In genomic region chr20:50930139-50931047, GRCh38 we compare ENCODE assay signal across 8 cellular contexts. TPM values are rescaled to one million over a fixed set of nuclear protein-coding genes. Genes with fewer than 3 reads are reported as not detected.
DNase-seq lines count a peak whose midpoint lies in the region; ATAC-seq and TF ChIP-seq lines count a peak whose summit lies in the region.

No MANE protein-coding gene starts in this region.

- H3K9me3 Mint-ChIP-seq in activated CD8-positive, alpha-beta memory T cell treated with anti-CD3 and anti-CD28 coated beads, Interleukin-2, amount 10 ng/mL, durations not matched to agents 7 days and 5 days (ENCODE audit: low read depth) = no peaks in the 10 kb centered on the region

- peaks cover 50% of the 10 kb centered on the region for H3K4me1 Mint-ChIP-seq in activated CD8-positive, alpha-beta memory T cell treated with anti-CD3 and anti-CD28 coated beads, Interleukin-2, amount 10 ng/mL, durations not matched to agents 7 days and 5 days

- H3K9ac ChIP-seq in HUES64 (ENCODE audit: low read depth, low read length) = peak overlapping the region; percentile 99

- H3K4me3 ChIP-seq in HUES64 (ENCODE audit: low read length) (peak overlapping the region; percentile 83), fibroblast of villous mesenchyme (ENCODE audit: low read depth, low read length) (peak overlapping the region; percentile 91)

- peak; percentile 8 for ATAC-seq in activated CD8-positive, alpha-beta memory T cell treated with anti-CD3 and anti-CD28 coated beads, Interleukin-2, amount 10 ng/mL, durations not matched to agents 7 days and 5 days
- ATAC-seq in omental fat pad (ENCODE audit: low FRiP score) = peak; percentile 12
- ATAC-seq in GM18858 (IDR thresholded peaks at IDR 0.05; ENCODE audit: unreplicated experiment) = no peak
- ATAC-seq in GM19452 (IDR thresholded peaks at IDR 0.05; ENCODE audit: unreplicated experiment) = no peak

- no peaks in the 10 kb centered on the region for H3K27me3 Mint-ChIP-seq in activated CD8-positive, alpha-beta memory T cell treated with anti-CD3 and anti-CD28 coated beads, Interleukin-2, amount 10 ng/mL, durations not matched to agents 7 days and 5 days

- no peak for TF ChIP-seq CTCF in fibroblast of villous mesenchyme (IDR thresholded peaks at IDR 0.05; ENCODE audit: insufficient read depth, low read depth, low read length)
- no peak for TF ChIP-seq CTCF in omental fat pad (IDR thresholded peaks at IDR 0.05)

- peaks cover 42% of the 10 kb centered on the region for H3K4me1 ChIP-seq in HUES64 (ENCODE audit: insufficient read depth, low read length)

- DNase-seq in activated naive CD4-positive, alpha-beta T cell (lab: John Stamatoyannopoulos, UW) = peak in 3 of 4 experiments; percentile 22 to 48 (median 30)
- no peak for DNase-seq in activated naive CD4-positive, alpha-beta T cell treated with Interleukin-2 at 50 U/mL for 16 hours
- DNase-seq in activated CD8-positive, alpha-beta memory T cell treated with anti-CD3 and anti-CD28 coated beads, Interleukin-2, amount 10 ng/mL, durations not matched to agents 7 days and 5 days = peak; percentile 47
- DNase-seq in fibroblast of villous mesenchyme (ENCODE audit: low read depth) (no peak), omental fat pad (ENCODE audit: low spot score) (no peak)

- CTCF ChIA-PET in activated CD8-positive, alpha-beta memory T cell treated with anti-CD3 and anti-CD28 coated beads, Interleukin-2, amount 10 ng/mL, durations not matched to agents 7 days and 5 days (lab: Charles Lee) = interaction anchor here (0.6 to 13.3 kb wide), 34 partner anchors 8 to 783 kb away, joined by 3 to 350 read pairs (median 6); partner anchors contain the start of genes BCAS4, DPM1 and MOCS3

- H3K27ac ChIP-seq in HUES64 (ENCODE audit: low read depth, low read length) = peak overlapping the region; percentile 95

- peaks cover 70% of the 10 kb centered on the region for H3K36me3 ChIP-seq in HUES64 (ENCODE audit: insufficient read depth, low read length)

- no peaks in the 10 kb centered on the region for H3K27me3 ChIP-seq in HUES64 (ENCODE audit: insufficient read depth, low read length)

- peak overlapping the region; percentile 95 for H3K27ac Mint-ChIP-seq in activated CD8-positive, alpha-beta memory T cell treated with anti-CD3 and anti-CD28 coated beads, Interleukin-2, amount 10 ng/mL, durations not matched to agents 7 days and 5 days

- WGBS in HUES64 = under 1% methylated on average over 91 of the region's 97 CpGs

- no peaks in the 10 kb centered on the region for H3K9me3 ChIP-seq in HUES64 (ENCODE audit: insufficient read depth, low read depth, low read length)

- H3K36me3 Mint-ChIP-seq in activated CD8-positive, alpha-beta memory T cell treated with anti-CD3 and anti-CD28 coated beads, Interleukin-2, amount 10 ng/mL, durations not matched to agents 7 days and 5 days = peaks cover 57% of the 10 kb centered on the region

- H3K4me3 Mint-ChIP-seq in activated CD8-positive, alpha-beta memory T cell treated with anti-CD3 and anti-CD28 coated beads, Interleukin-2, amount 10 ng/mL, durations not matched to agents 7 days and 5 days = peak overlapping the region; percentile 95

RNA-seq across cellular contexts. Expression of gene ADNP, which starts 0.8 kb away (rescaled TPM):
- 77.8 TPM for polyA plus RNA-seq in HUES64 (2013, experiment 1 of 2)
- 83.1 TPM for polyA plus RNA-seq in HUES64 (2013, experiment 2 of 2)
- total RNA-seq in activated CD8-positive, alpha-beta memory T cell treated with anti-CD3 and anti-CD28 coated beads, Interleukin-2, amount 10 ng/mL, durations not matched to agents 7 days and 5 days = 10 to 100 TPM; 66.1 to 81.2 TPM
- total RNA-seq in fibroblast of villous mesenchyme (26.7 and 26.8 TPM in 2 replicates), omental fat pad (10 to 100 TPM; 42.2 to 65.9 (median 47.3) TPM)

RNA-seq across cellular contexts. Expression of gene DPM1, which starts 27.9 kb away (rescaled TPM):
- polyA plus RNA-seq in HUES64 (2013, experiment 1 of 2) = 68.2 TPM
- polyA plus RNA-seq in HUES64 (2013, experiment 2 of 2) = 72.0 TPM
- total RNA-seq in activated CD8-positive, alpha-beta memory T cell treated with anti-CD3 and anti-CD28 coated beads, Interleukin-2, amount 10 ng/mL, durations not matched to agents 7 days and 5 days = 10 to 100 TPM; 51.8 to 62.8 TPM
- total RNA-seq in fibroblast of villous mesenchyme (55.4 and 62.6 TPM in 2 replicates), omental fat pad (10 to 100 TPM; 39.0 to 62.0 (median 49.6) TPM)

RNA-seq across cellular contexts. Expression of gene MOCS3, which starts 28.2 kb away (rescaled TPM):
- 5.9 TPM for polyA plus RNA-seq in HUES64 (2013, experiment 1 of 2)
- 5.9 TPM for polyA plus RNA-seq in HUES64 (2013, experiment 2 of 2)
- 1 to 10 TPM; 4.6 to 6.1 TPM for total RNA-seq in activated CD8-positive, alpha-beta memory T cell treated with anti-CD3 and anti-CD28 coated beads, Interleukin-2, amount 10 ng/mL, durations not matched to agents 7 days and 5 days
- total RNA-seq in fibroblast of villous mesenchyme = 9.0 and 10.4 TPM in 2 replicates
- total RNA-seq in omental fat pad = 1 to 10 TPM; 3.3 to 5.5 (median 3.6) TPM

Comparison
In these comparisons a context has a peak if more than half of its experiments do, and no peak if none do; other contexts are left out.
1. DNase-seq: peak in activated naive CD4-positive, alpha-beta T cell (3 of 4) and activated CD8-positive, alpha-beta memory T cell treated with anti-CD3 and anti-CD28 coated beads, Interleukin-2, amount 10 ng/mL, durations not matched to agents 7 days and 5 days (single experiment); none in activated naive CD4-positive, alpha-beta T cell treated with Interleukin-2 at 50 U/mL for 16 hours (single experiment), fibroblast of villous mesenchyme (single experiment) and omental fat pad (single experiment).
2. ATAC-seq: peak in activated CD8-positive, alpha-beta memory T cell treated with anti-CD3 and anti-CD28 coated beads, Interleukin-2, amount 10 ng/mL, durations not matched to agents 7 days and 5 days (single experiment) and omental fat pad (single experiment); none in GM18858 (single experiment) and GM19452 (single experiment).